21 cellular contexts compared by ENCODE assay signal in the genomic region with DNA sequence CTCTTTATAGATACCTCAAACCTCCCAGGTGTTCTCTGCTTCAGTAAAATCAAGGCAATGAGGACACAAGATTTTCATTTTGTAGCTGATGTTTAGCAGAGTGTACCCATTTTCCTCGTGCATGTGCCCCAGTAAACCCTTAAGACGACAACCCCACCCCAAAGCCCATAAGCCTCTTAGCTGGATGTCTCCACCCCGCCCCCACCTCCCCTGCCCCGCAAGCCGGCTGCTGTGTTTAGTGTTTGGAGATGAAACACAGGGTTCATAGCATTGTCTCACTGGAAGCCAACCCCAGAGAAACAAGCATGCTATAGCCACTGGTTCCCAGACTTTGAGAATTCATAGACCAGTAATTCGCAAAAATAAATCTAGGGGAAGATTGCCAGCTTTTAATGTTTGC. TPM values are rescaled to one million over a fixed set of nuclear protein-coding genes. Genes with fewer than 3 reads are reported as not detected.
DNase-seq lines count a peak whose midpoint lies in the region; TF ChIP-seq lines count a peak whose summit lies in the region.
"Had no signal": no experiment of that assay in that cellular context is flagged by ENCODE, and none has a peak within 500 bp of the region (broad histone marks: within the 10 kb centered on the region; RNA-seq: fewer than 3 reads in every experiment).

No MANE protein-coding gene starts in this region.

- H3K9me3 Mint-ChIP-seq in type B pancreatic cell, result no peaks in the 10 kb centered on the region
- H3K9me3 Mint-ChIP-seq: CD4-positive, CD25-positive, alpha-beta regulatory T cell; CD8-positive, alpha-beta T cell; HFFc6 had no signal

- peak; percentile 24 for DNase-seq in activated effector memory CD4-positive, alpha-beta T cell treated with anti-CD3 and anti-CD28 coated beads, Interleukin-2, amount 50 U/mL, for 16 hours
- no peak for DNase-seq in activated effector memory CD4-positive, alpha-beta T cell treated with Interleukin-2 at 50 U/mL for 16 hours
- peak; percentile 90 for DNase-seq in WERI-Rb-1
- DNase-seq in retinal pigment epithelial cell (ENCODE audit: low read depth), result peak; percentile 7
- DNase-seq in activated CD4-positive, alpha-beta T cell treated with anti-CD3 and anti-CD28 coated beads for 4 hours, result no peak
- DNase-seq in type B pancreatic cell (ENCODE audit: extremely low spot score, unreplicated experiment), result no peak
- DNase-seq: Caco-2; CD4-positive, CD25-positive, alpha-beta regulatory T cell; CD8-positive, alpha-beta T cell; DMS53; DMS79 treated with DMSO at 0.1 percent for 48 hours; GF-D8; GOT3; HFFc6 had no signal

- no peak overlapping the region for H3K27ac Mint-ChIP-seq in type B pancreatic cell
- H3K27ac Mint-ChIP-seq: B cell; CD4-positive, CD25-positive, alpha-beta regulatory T cell; CD8-positive, alpha-beta T cell; HFFc6 had no signal

- H3K4me3 ChIP-seq in WERI-Rb-1 (ENCODE audit: low read depth, low read length) (no peak overlapping the region; the same call in 1 of the 2 replicates), retinal pigment epithelial cell (ENCODE audit: low read length) (no peak overlapping the region)
- H3K4me3 ChIP-seq: BLaER1, HAP-1 had no signal

- peaks cover 4% of the 10 kb centered on the region for H3K4me1 Mint-ChIP-seq in type B pancreatic cell (ENCODE audit: unreplicated experiment)
- H3K4me1 Mint-ChIP-seq: B cell had no signal

- no peak for TF ChIP-seq CTCF in WERI-Rb-1 (IDR thresholded peaks at IDR 0.05; ENCODE audit: low read depth, low read length)
- TF ChIP-seq CTCF in retinal pigment epithelial cell (conservative IDR thresholded peaks at IDR 0.05; ENCODE audit: low read depth, low read length), result no peak
- no peak for TF ChIP-seq CTCF in type B pancreatic cell (conservative IDR thresholded peaks at IDR 0.05)

- no peaks in the 10 kb centered on the region for H3K27me3 Mint-ChIP-seq in type B pancreatic cell
- H3K27me3 Mint-ChIP-seq: B cell; CD4-positive, CD25-positive, alpha-beta regulatory T cell had no signal

- H3K36me3 ChIP-seq in WERI-Rb-1, result no peaks in the 10 kb centered on the region
- H3K36me3 ChIP-seq: HAP-1 had no signal

- H3K4me3 Mint-ChIP-seq in type B pancreatic cell, result no peak overlapping the region
- H3K4me3 Mint-ChIP-seq: B cell; CD4-positive, CD25-positive, alpha-beta regulatory T cell; CD8-positive, alpha-beta T cell; HFFc6 had no signal

- H3K27me3 ChIP-seq in WERI-Rb-1 (ENCODE audit: insufficient read depth, low read depth, severe bottlenecking), result no peaks in the 10 kb centered on the region
- H3K27me3 ChIP-seq: BLaER1 had no signal

- H3K36me3 Mint-ChIP-seq in type B pancreatic cell, result peaks cover 6% of the 10 kb centered on the region
- H3K36me3 Mint-ChIP-seq: CD4-positive, CD25-positive, alpha-beta regulatory T cell; CD8-positive, alpha-beta T cell had no signal

- H3K27ac ChIP-seq in WERI-Rb-1, result peak overlapping the region; percentile 28
- H3K27ac ChIP-seq: 22Rv1, BLaER1, C4-2B had no signal

- no peaks in the 10 kb centered on the region for H3K9me3 ChIP-seq in WERI-Rb-1 (ENCODE audit: severe bottlenecking)
- H3K9me3 ChIP-seq: BLaER1, Caco-2, HAP-1 had no signal

RNA-seq across cellular contexts. Expression of gene SAG, which starts 5.8 kb away (rescaled TPM):
- 0.43 TPM in 1 of 2 replicates, not detected in the other for total RNA-seq in type B pancreatic cell (ENCODE audit: low replicate concordance)
- total RNA-seq: Caco-2, Daoy, G401, HFFc6 had no signal

RNA-seq across cellular contexts. Expression of gene ATG16L1, which starts 50.3 kb away (rescaled TPM):
- total RNA-seq in type B pancreatic cell (ENCODE audit: low replicate concordance), result 50.3 and 123 TPM in 2 replicates

RNA-seq across cellular contexts. Expression of gene DGKD, which starts 52.5 kb away (rescaled TPM):
- total RNA-seq in type B pancreatic cell (ENCODE audit: low replicate concordance), result 32.2 and 72.5 TPM in 2 replicates

Comparison
In these comparisons a context has a peak if more than half of its experiments do, and no peak if none do; other contexts are left out.
1. DNase-seq: peak in activated effector memory CD4-positive, alpha-beta T cell treated with anti-CD3 and anti-CD28 coated beads, Interleukin-2, amount 50 U/mL, for 16 hours (single experiment), WERI-Rb-1 (single experiment) and retinal pigment epithelial cell (single experiment); none in activated effector memory CD4-positive, alpha-beta T cell treated with Interleukin-2 at 50 U/mL for 16 hours (single experiment), activated CD4-positive, alpha-beta T cell treated with anti-CD3 and anti-CD28 coated beads for 4 hours (0 of 2) and type B pancreatic cell (single experiment).